14 cellular contexts compared by ENCODE assay signal in genomic region chr1:115463347-115463746, GRCh38.
DNase-seq lines count a peak whose midpoint lies in the region; ATAC-seq and TF ChIP-seq lines count a peak whose summit lies in the region.
"Had no signal": no experiment of that assay in that cellular context is flagged by ENCODE, and none has a peak within 500 bp of the region (broad histone marks: within the 10 kb centered on the region; RNA-seq: fewer than 3 reads in every experiment).

No MANE protein-coding gene starts in this region.

- CTCF ChIA-PET in PC-9 (lab: Charles Lee) = interaction anchor here (0.6 to 1.2 kb wide), 6 partner anchors 107 to 321 kb away, joined by 3 to 9 read pairs (median 4); no protein-coding TSS in a partner anchor
- CTCF ChIA-PET in activated CD4-positive, alpha-beta T cell treated with anti-CD3 and anti-CD28 coated beads, Interleukin-2, amount 10 ng/mL, durations not matched to agents 7 days and 5 days (lab: Charles Lee) = no interaction called here

- no peak overlapping the region for H3K27ac Mint-ChIP-seq in activated CD4-positive, alpha-beta T cell treated with anti-CD3 and anti-CD28 coated beads, Interleukin-2, amount 10 ng/mL, durations not matched to agents 7 days and 5 days
- H3K27ac Mint-ChIP-seq: activated T-cell treated with anti-CD3 and anti-CD28 coated beads, Interleukin-2, amount 50 U/mL, for 72 hours; CD8-positive, alpha-beta memory T cell had no signal

- H2AFZ ChIP-seq in PC-9 (no peak overlapping the region), hepatocyte (no peak overlapping the region)

- H3K9me3 Mint-ChIP-seq in activated CD4-positive, alpha-beta T cell treated with anti-CD3 and anti-CD28 coated beads, Interleukin-2, amount 10 ng/mL, durations not matched to agents 7 days and 5 days = no peaks in the 10 kb centered on the region
- H3K9me3 Mint-ChIP-seq: activated T-cell treated with anti-CD3 and anti-CD28 coated beads, Interleukin-2, amount 50 U/mL, for 72 hours; CD8-positive, alpha-beta memory T cell had no signal

- POLR2A ChIA-PET in PC-9 (lab: Charles Lee; ENCODE audit: unreplicated experiment) = interaction anchor here (0.5 kb wide), 1 partner anchor 295 kb away, joined by 4 read pairs; no protein-coding TSS in a partner anchor
- POLR2A ChIA-PET in activated CD4-positive, alpha-beta T cell treated with anti-CD3 and anti-CD28 coated beads, Interleukin-2, amount 10 ng/mL, durations not matched to agents 7 days and 5 days (lab: Charles Lee) = no interaction called here

- no peaks in the 10 kb centered on the region for H3K36me3 Mint-ChIP-seq in activated CD4-positive, alpha-beta T cell treated with anti-CD3 and anti-CD28 coated beads, Interleukin-2, amount 10 ng/mL, durations not matched to agents 7 days and 5 days (ENCODE audit: low read depth)
- H3K36me3 Mint-ChIP-seq: CD8-positive, alpha-beta memory T cell had no signal

- no peak overlapping the region for H3K27ac ChIP-seq in C4-2B
- no peak overlapping the region for H3K27ac ChIP-seq in PC-9
- H3K27ac ChIP-seq in hepatocyte = no peak overlapping the region
- H3K27ac ChIP-seq: HL-60, RWPE1, uterus had no signal

- no peak overlapping the region for H3K4me3 Mint-ChIP-seq in activated CD4-positive, alpha-beta T cell treated with anti-CD3 and anti-CD28 coated beads, Interleukin-2, amount 10 ng/mL, durations not matched to agents 7 days and 5 days
- H3K4me3 Mint-ChIP-seq: activated T-cell treated with anti-CD3 and anti-CD28 coated beads, Interleukin-2, amount 50 U/mL, for 72 hours; CD8-positive, alpha-beta memory T cell had no signal

- H3K4me3 ChIP-seq in PC-9 (no peak overlapping the region), hepatocyte (no peak overlapping the region)
- H3K4me3 ChIP-seq: uterus had no signal

- TF ChIP-seq EP300 in Ishikawa (IDR thresholded peaks at IDR 0.05; ENCODE audit: borderline replicate concordance) = no peak

- peaks cover 50% of the 10 kb centered on the region for H3K4me1 ChIP-seq in PC-9 (replicated peaks; ENCODE audit: insufficient read depth)
- H3K4me1 ChIP-seq in hepatocyte (ENCODE audit: insufficient read depth) = no peaks in the 10 kb centered on the region
- H3K4me1 ChIP-seq: uterus had no signal

- H3K36me3 ChIP-seq in PC-9 (ENCODE audit: low read depth) (no peaks in the 10 kb centered on the region), hepatocyte (replicated peaks; ENCODE audit: insufficient read depth, low read depth) (no peaks in the 10 kb centered on the region)
- H3K36me3 ChIP-seq: uterus had no signal

- H3K4me2 ChIP-seq in PC-9 (no peak overlapping the region; the same call in 1 of the 2 replicates), hepatocyte (no peak overlapping the region)

- intact Hi-C loops in PC-9 (cut with micrococcal nuclease; ENCODE audit: unreplicated experiment) = loop anchor here (1.0 to 2.0 kb wide), 6 partner anchors 37 to 485 kb away; no protein-coding TSS in a partner anchor

- peak; percentile 54 for TF ChIP-seq CTCF in C4-2B (conservative IDR thresholded peaks at IDR 0.05)
- peak; percentile 87 for TF ChIP-seq CTCF in PC-9 (conservative IDR thresholded peaks at IDR 0.05)
- TF ChIP-seq CTCF in hepatocyte (IDR thresholded peaks at IDR 0.05; ENCODE audit: poor library complexity) = peak; percentile 51

- BruUV-seq in PC-9 (replicated peaks; lab: Mats Ljungman, UMichigan) = no TSS peak

- no peaks in the 10 kb centered on the region for H3K27me3 Mint-ChIP-seq in activated CD4-positive, alpha-beta T cell treated with anti-CD3 and anti-CD28 coated beads, Interleukin-2, amount 10 ng/mL, durations not matched to agents 7 days and 5 days

- H3K4me1 Mint-ChIP-seq in activated CD4-positive, alpha-beta T cell treated with anti-CD3 and anti-CD28 coated beads, Interleukin-2, amount 10 ng/mL, durations not matched to agents 7 days and 5 days = no peaks in the 10 kb centered on the region
- H3K4me1 Mint-ChIP-seq: CD8-positive, alpha-beta memory T cell had no signal

- ATAC-seq in HG02852 (IDR thresholded peaks at IDR 0.05; ENCODE audit: unreplicated experiment) (no peak), HG03039 (IDR thresholded peaks at IDR 0.05; ENCODE audit: unreplicated experiment) (no peak)
- ATAC-seq: activated T-cell treated with anti-CD3 and anti-CD28 coated beads, Interleukin-2, amount 50 U/mL, for 72 hours had no signal

- H3K79me2 ChIP-seq in PC-9 (ENCODE audit: low read depth) (no peaks in the 10 kb centered on the region), hepatocyte (no peaks in the 10 kb centered on the region)

- H3K27me3 ChIP-seq in PC-9 (ENCODE audit: insufficient read depth, low read depth) (no peaks in the 10 kb centered on the region), hepatocyte (no peaks in the 10 kb centered on the region)
- H3K27me3 ChIP-seq: uterus had no signal

- H3K9me3 ChIP-seq in PC-9 (ENCODE audit: insufficient read depth, low read depth) (no peaks in the 10 kb centered on the region), hepatocyte (ENCODE audit: low read depth) (no peaks in the 10 kb centered on the region)
- H3K9me3 ChIP-seq: uterus had no signal

- H4K20me1 ChIP-seq in PC-9 (ENCODE audit: insufficient read depth) = no peaks in the 10 kb centered on the region
- H4K20me1 ChIP-seq in hepatocyte (ENCODE audit: insufficient read depth, poor library complexity, severe bottlenecking) = no peaks in the 10 kb centered on the region

- H3K9me2 ChIP-seq in PC-9 (ENCODE audit: insufficient read depth) (no peaks in the 10 kb centered on the region), hepatocyte (replicated peaks; ENCODE audit: insufficient read depth) (no peaks in the 10 kb centered on the region)

- peak; percentile 72 for TF ChIP-seq RAD21 in Ishikawa (IDR thresholded peaks at IDR 0.05; ENCODE audit: low read depth)

- peaks cover 17% of the 10 kb centered on the region for H3F3A ChIP-seq in PC-9 (ENCODE audit: insufficient read depth, low read depth)

- peak in 1 of 2 experiments; percentile 56 for DNase-seq in PC-9
- DNase-seq in hepatocyte (ENCODE audit: low spot score) = peak; percentile 55
- DNase-seq in cerebellum (ENCODE audit: low spot score) = no peak
- DNase-seq in activated CD4-positive, alpha-beta T cell treated with anti-CD3 and anti-CD28 coated beads, Interleukin-2, amount 10 ng/mL, durations not matched to agents 7 days and 5 days = no peak
- DNase-seq: activated T-cell treated with anti-CD3 and anti-CD28 coated beads, Interleukin-2, amount 50 U/mL, for 72 hours; CD8-positive, alpha-beta memory T cell; NCI-H2081; uterus had no signal

TF ChIP-seq in Ishikawa, 13 proteins besides CTCF, POLR2A, EP300 and RAD21:
- no peak for TF ChIP-seq FOXM1 (IDR thresholded peaks at IDR 0.05; ENCODE audit: borderline replicate concordance, low read depth)
- no peak for TF ChIP-seq CEBPB (IDR thresholded peaks at IDR 0.05)
- TF ChIP-seq TAF1 (IDR thresholded peaks at IDR 0.05; ENCODE audit: low read depth) = no peak
- TF ChIP-seq YY1 (IDR thresholded peaks at IDR 0.05; ENCODE audit: low read depth) = no peak
- TF ChIP-seq REST (IDR thresholded peaks at IDR 0.05; ENCODE audit: low read depth) = no peak
- TF ChIP-seq TEAD4 (IDR thresholded peaks at IDR 0.05) = no peak
- TF ChIP-seq ZBTB7A (IDR thresholded peaks at IDR 0.05; ENCODE audit: low read depth) = no peak
